In genomic region chr19:52338931-52339536, GRCh38 we compare ENCODE assay signal across 8 cellular contexts. TPM values are rescaled to one million over a fixed set of nuclear protein-coding genes. Genes with fewer than 3 reads are reported as not detected.
DNase-seq lines count a peak whose midpoint lies in the region; ATAC-seq and TF ChIP-seq lines count a peak whose summit lies in the region.
"Not testable (repeated sequence)": the region's sequence is repeated elsewhere in the genome, so short reads cannot be mapped to it uniquely, and the experiment has no call there.

No MANE protein-coding gene starts in this region.

- not testable (repeated sequence) for H3K4me2 ChIP-seq in mesendoderm (ENCODE audit: low read length); trophoblast cell (ENCODE audit: low read length)

- not testable (repeated sequence) for H3K9me3 Mint-ChIP-seq in CD4-positive, alpha-beta T cell
- peaks cover 13 to 21% (median 18%) of the 10 kb centered on the region in 3 donors for H3K9me3 Mint-ChIP-seq in IgD-negative memory B cell
- H3K9me3 Mint-ChIP-seq in endodermal cell: peaks cover 16% of the 10 kb centered on the region
- peaks cover 79% of the 10 kb centered on the region for H3K9me3 Mint-ChIP-seq in nephron progenitor cell

- H3K36me3 ChIP-seq in WERI-Rb-1 (peaks cover 13% of the 10 kb centered on the region), endodermal cell (ENCODE audit: control insufficient read depth, insufficient read depth, low read length) (peaks cover 12% of the 10 kb centered on the region)
- H3K36me3 ChIP-seq in mesendoderm (ENCODE audit: control insufficient read depth, insufficient read depth, low read length); trophoblast cell (ENCODE audit: control insufficient read depth in 1 of 2, insufficient read depth in 2 of 2, low read length in 2 of 2): not testable (repeated sequence)

- not testable (repeated sequence) for H4K8ac ChIP-seq in mesendoderm (ENCODE audit: low read depth, low read length); trophoblast cell (ENCODE audit: low read depth, low read length)

- not testable (repeated sequence) for H3K9me3 ChIP-seq in CD4-positive, alpha-beta T cell (ENCODE audit: control insufficient read depth, low read length); WERI-Rb-1 (ENCODE audit: severe bottlenecking)
- peaks cover 37% of the 10 kb centered on the region for H3K9me3 ChIP-seq in endodermal cell (ENCODE audit: control insufficient read depth, low read length)
- peaks cover 11% of the 10 kb centered on the region for H3K9me3 ChIP-seq in trophoblast cell (ENCODE audit: insufficient read depth, low read depth, low read length)

- peak overlapping the region; percentile 44 for H3K9ac ChIP-seq in endodermal cell (ENCODE audit: extremely low read depth, low read length, poor library complexity, severe bottlenecking)
- H3K9ac ChIP-seq in mesendoderm (ENCODE audit: low read length); trophoblast cell (ENCODE audit: low read length): not testable (repeated sequence)

- POLR2A ChIA-PET in CD4-positive, alpha-beta T cell (lab: Charles Lee): not testable (repeated sequence)

- H3K27me3 Mint-ChIP-seq in CD4-positive, alpha-beta T cell; IgD-negative memory B cell; endodermal cell (ENCODE audit: insufficient read depth); nephron progenitor cell (ENCODE audit: low read depth, poor library complexity): not testable (repeated sequence)

- peaks cover 21% of the 10 kb centered on the region for H3K4me1 Mint-ChIP-seq in CD4-positive, alpha-beta T cell (ENCODE audit: low read depth)
- peaks cover 6 to 11% (median 7%) of the 10 kb centered on the region in 3 donors for H3K4me1 Mint-ChIP-seq in IgD-negative memory B cell
- peaks cover 23% of the 10 kb centered on the region for H3K4me1 Mint-ChIP-seq in endodermal cell
- H3K4me1 Mint-ChIP-seq in nephron progenitor cell: peaks cover 25% of the 10 kb centered on the region

- not testable (repeated sequence) for H4K5ac ChIP-seq in mesendoderm (ENCODE audit: low read length)

- not testable (repeated sequence) for H3K79me2 ChIP-seq in mesendoderm (ENCODE audit: control insufficient read depth, insufficient read depth, low read length); trophoblast cell (ENCODE audit: control insufficient read depth, insufficient read depth, low read length, poor library complexity)

- not testable (repeated sequence) for H3K23ac ChIP-seq in mesendoderm (ENCODE audit: low read length); trophoblast cell (ENCODE audit: low read length)

- peak overlapping the region; percentile 55 for H3K4me3 Mint-ChIP-seq in CD4-positive, alpha-beta T cell
- H3K4me3 Mint-ChIP-seq in IgD-negative memory B cell: peak overlapping the region in 3 of 4 donors; percentile 49 to 61 (median 55)
- peak overlapping the region; percentile 86 for H3K4me3 Mint-ChIP-seq in endodermal cell
- H3K4me3 Mint-ChIP-seq in nephron progenitor cell: peak overlapping the region; percentile 4

- not testable (repeated sequence) for ATAC-seq in CD4-positive, alpha-beta T cell (ENCODE audit: poor library complexity)

- TF ChIP-seq CTCF in CD4-positive, alpha-beta T cell (IDR thresholded peaks at IDR 0.05); WERI-Rb-1 (IDR thresholded peaks at IDR 0.05; ENCODE audit: low read depth, low read length); endodermal cell (conservative IDR thresholded peaks at IDR 0.05); nephron progenitor cell (IDR thresholded peaks at IDR 0.05): not testable (repeated sequence)

- not testable (repeated sequence) for H3K4me1 ChIP-seq in endodermal cell (ENCODE audit: control insufficient read depth, insufficient read depth, low read length); mesendoderm (ENCODE audit: control insufficient read depth, low read depth, low read length); trophoblast cell (ENCODE audit: control insufficient read depth in 1 of 2, insufficient read depth in 2 of 2, low read length in 2 of 2)

- H3K56ac ChIP-seq in mesendoderm (ENCODE audit: low read length): not testable (repeated sequence)

- H3K79me1 ChIP-seq in mesendoderm (ENCODE audit: low read length); trophoblast cell (ENCODE audit: low read length): not testable (repeated sequence)

- 73 to 100% methylated on average over 2 to 9 of the region's 9 CpGs for WGBS in endodermal cell (ENCODE audit: insufficient coverage in 1 of 2, insufficient read length in 1 of 2), 2 experiments
- WGBS in mesendoderm (ENCODE audit: extremely low coverage, insufficient coverage, low lambda C conversion rate): no CpG with 5 or more reads among the region's 9 CpGs
- WGBS in trophoblast cell (ENCODE audit: extremely low coverage, insufficient coverage, insufficient read length): no CpG with 5 or more reads among the region's 9 CpGs

- DNase-seq in CD4-positive, alpha-beta T cell; nephron progenitor cell: not testable (repeated sequence)
- DNase-seq in NCI-H748 (lab: John Stamatoyannopoulos, UW; ENCODE audit: unreplicated experiment) (peak; percentile 12), WERI-Rb-1 (peak; percentile 73), endodermal cell (peak; percentile 55), mesendoderm (peak; percentile 81), trophoblast cell (peak; percentile 46 to 64)

- H3K18ac ChIP-seq in mesendoderm (ENCODE audit: low read length); trophoblast cell (ENCODE audit: low read length): not testable (repeated sequence)

- H4K91ac ChIP-seq in trophoblast cell (ENCODE audit: low read depth, low read length): not testable (repeated sequence)

- H3K36me3 Mint-ChIP-seq in CD4-positive, alpha-beta T cell (ENCODE audit: low read depth): peaks cover 40% of the 10 kb centered on the region
- H3K36me3 Mint-ChIP-seq in IgD-negative memory B cell: peaks cover 11% of the 10 kb centered on the region
- H3K36me3 Mint-ChIP-seq in endodermal cell (ENCODE audit: low read depth): peaks cover 28% of the 10 kb centered on the region
- peaks cover 71% of the 10 kb centered on the region for H3K36me3 Mint-ChIP-seq in nephron progenitor cell (ENCODE audit: low read depth)

- not testable (repeated sequence) for H3K14ac ChIP-seq in trophoblast cell (ENCODE audit: low read length)

- H2BK15ac ChIP-seq in mesendoderm (replicated peaks; ENCODE audit: low read depth): not testable (repeated sequence)

- H3K27ac Mint-ChIP-seq in CD4-positive, alpha-beta T cell; IgD-negative memory B cell; nephron progenitor cell: not testable (repeated sequence)
- peak overlapping the region; percentile 92 for H3K27ac Mint-ChIP-seq in endodermal cell

- H3K27ac ChIP-seq in CD4-positive, alpha-beta T cell (ENCODE audit: low read depth, low read length); endodermal cell (ENCODE audit: low read depth, low read length); trophoblast cell (ENCODE audit: low read depth, low read length): not testable (repeated sequence)
- peak overlapping the region; percentile 98 for H3K27ac ChIP-seq in WERI-Rb-1
- peak overlapping the region; percentile 59 for H3K27ac ChIP-seq in mesendoderm (ENCODE audit: low read depth, low read length)

- H2BK120ac ChIP-seq in mesendoderm (ENCODE audit: low read depth, low read length); trophoblast cell (ENCODE audit: insufficient read depth, low read length, poor library complexity): not testable (repeated sequence)

- H3K4ac ChIP-seq in mesendoderm (ENCODE audit: low read depth, low read length); trophoblast cell (ENCODE audit: low read depth, low read length): not testable (repeated sequence)

- not testable (repeated sequence) for H2AK5ac ChIP-seq in mesendoderm (ENCODE audit: low read length); trophoblast cell (ENCODE audit: low read length)

- CTCF ChIA-PET in CD4-positive, alpha-beta T cell (lab: Charles Lee): not testable (repeated sequence)

- H3K27me3 ChIP-seq in CD4-positive, alpha-beta T cell (ENCODE audit: control insufficient read depth, insufficient read depth, low read length); WERI-Rb-1 (ENCODE audit: insufficient read depth, low read depth, severe bottlenecking); endodermal cell (ENCODE audit: control insufficient read depth, insufficient read depth, low read length, poor library complexity, severe bottlenecking); mesendoderm (ENCODE audit: insufficient read depth, low read length, poor library complexity); trophoblast cell (ENCODE audit: insufficient read depth, low read length): not testable (repeated sequence)

- H3K4me3 ChIP-seq in WERI-Rb-1 (ENCODE audit: low read depth, low read length); mesendoderm (ENCODE audit: low read length); trophoblast cell (ENCODE audit: low read depth, low read length): not testable (repeated sequence)
- H3K4me3 ChIP-seq in endodermal cell (ENCODE audit: low read length): peak overlapping the region; percentile 98

- not testable (repeated sequence) for H2BK12ac ChIP-seq in trophoblast cell (ENCODE audit: low read length)

- not testable (repeated sequence) for H2BK5ac ChIP-seq in mesendoderm (ENCODE audit: low read length); trophoblast cell (ENCODE audit: low read depth, low read length, poor library complexity)

- H4K12ac ChIP-seq in trophoblast cell (ENCODE audit: low read depth, low read length): not testable (repeated sequence)

- intact Hi-C loops in CD4-positive, alpha-beta T cell (cut with DNase I, micrococcal nuclease): loop anchor here in 1 of 2 experiments (5.0 kb wide), 3 partner anchors 33 to 188 kb away; partner anchors contain the start of genes ZNF480 and ZNF808

- not testable (repeated sequence) for H2AFZ ChIP-seq in trophoblast cell (ENCODE audit: insufficient read depth, low read length, poor library complexity)

RNA-seq across cellular contexts. Expression of gene ZNF610, which starts 3.0 kb away (rescaled TPM):
- total RNA-seq in CD4-positive, alpha-beta T cell: under 1 TPM; 0.52 to 0.53 TPM
- 1.7 TPM for polyA plus RNA-seq in IgD-negative memory B cell
- 10 to 100 TPM in 1 of 2 donors, 1 to 10 TPM in 1; 8.1 to 15.2 TPM for total RNA-seq in endodermal cell
- polyA plus RNA-seq in endodermal cell (2013, experiment 1 of 2): 10.4 TPM
- polyA plus RNA-seq in endodermal cell (2013, experiment 2 of 2): 10.6 TPM
- polyA plus RNA-seq in mesendoderm (2013, experiment 1 of 2): 4.4 TPM
- 4.4 TPM for polyA plus RNA-seq in mesendoderm (2013, experiment 2 of 2)
- 4.7 and 5.2 TPM in 2 replicates for polyA plus RNA-seq in trophoblast cell (2013)

RNA-seq across cellular contexts. Expression of gene ZNF880, which starts 30.7 kb away (rescaled TPM):
- total RNA-seq in CD4-positive, alpha-beta T cell: 10 to 100 TPM; 27.6 to 33.8 TPM
- polyA plus RNA-seq in IgD-negative memory B cell: 32.9 TPM
- 10 to 100 TPM; 13.5 to 20.9 TPM for total RNA-seq in endodermal cell
- polyA plus RNA-seq in endodermal cell (2013, experiment 1 of 2): 14.9 TPM
- polyA plus RNA-seq in endodermal cell (2013, experiment 2 of 2): 12.9 TPM
- 24.0 TPM for polyA plus RNA-seq in mesendoderm (2013, experiment 1 of 2)
- 23.6 TPM for polyA plus RNA-seq in mesendoderm (2013, experiment 2 of 2)
- polyA plus RNA-seq in trophoblast cell (2013): 16.9 and 17.0 TPM in 2 replicates

RNA-seq across cellular contexts. Expression of gene ZNF480, which starts 42.1 kb away (rescaled TPM):
- 1 to 10 TPM; 4.8 to 5.3 TPM for total RNA-seq in CD4-positive, alpha-beta T cell
- polyA plus RNA-seq in IgD-negative memory B cell: 24.7 TPM
- total RNA-seq in endodermal cell: 10 to 100 TPM; 31.1 to 38.5 TPM
- polyA plus RNA-seq in endodermal cell (2013, experiment 1 of 2): 13.1 TPM
- polyA plus RNA-seq in endodermal cell (2013, experiment 2 of 2): 14.9 TPM
- polyA plus RNA-seq in mesendoderm (2013, experiment 1 of 2): 14.6 TPM
- polyA plus RNA-seq in mesendoderm (2013, experiment 2 of 2): 14.4 TPM
- polyA plus RNA-seq in trophoblast cell (2013): 9.3 and 10.7 TPM in 2 replicates

RNA-seq across cellular contexts. Expression of gene ZNF528, which starts 58.6 kb away (rescaled TPM):
- total RNA-seq in CD4-positive, alpha-beta T cell: 10 to 100 TPM; 16.3 to 16.9 TPM
- polyA plus RNA-seq in IgD-negative memory B cell: 6.2 TPM
- total RNA-seq in endodermal cell: 10 to 100 TPM in 1 of 2 donors, 1 to 10 TPM in 1; 2.9 to 39.1 TPM
- polyA plus RNA-seq in endodermal cell (2013, experiment 1 of 2): 1.9 TPM
- 1.1 TPM for polyA plus RNA-seq in endodermal cell (2013, experiment 2 of 2)
- 4.7 TPM for polyA plus RNA-seq in mesendoderm (2013, experiment 1 of 2)
- 3.4 TPM for polyA plus RNA-seq in mesendoderm (2013, experiment 2 of 2)
- polyA plus RNA-seq in trophoblast cell (2013): 6.1 and 6.5 TPM in 2 replicates

Comparison
In these comparisons a context has a peak if more than half of its experiments do, and no peak if none do; other contexts are left out.
1. H3K4me3 Mint-ChIP-seq: peak in every context shown above with its lines; median percentile 86 in endodermal cell; 55 in CD4-positive, alpha-beta T cell; 55 in IgD-negative memory B cell; 4 in nephron progenitor cell.
2. RNA of gene ZNF610, which starts 3.0 kb away (total RNA-seq): 8.1 to 15.2 TPM in endodermal cell; 0.52 to 0.53 TPM in CD4-positive, alpha-beta T cell; every median in the first group is over 4 times any median in the second.
3. RNA of gene ZNF480, which starts 42.1 kb away (total RNA-seq): 31.1 to 38.5 TPM in endodermal cell; 4.8 to 5.3 TPM in CD4-positive, alpha-beta T cell; every median in the first group is over 4 times any median in the second.